ENCODE assay signal across 8 cellular contexts in the genomic region with DNA sequence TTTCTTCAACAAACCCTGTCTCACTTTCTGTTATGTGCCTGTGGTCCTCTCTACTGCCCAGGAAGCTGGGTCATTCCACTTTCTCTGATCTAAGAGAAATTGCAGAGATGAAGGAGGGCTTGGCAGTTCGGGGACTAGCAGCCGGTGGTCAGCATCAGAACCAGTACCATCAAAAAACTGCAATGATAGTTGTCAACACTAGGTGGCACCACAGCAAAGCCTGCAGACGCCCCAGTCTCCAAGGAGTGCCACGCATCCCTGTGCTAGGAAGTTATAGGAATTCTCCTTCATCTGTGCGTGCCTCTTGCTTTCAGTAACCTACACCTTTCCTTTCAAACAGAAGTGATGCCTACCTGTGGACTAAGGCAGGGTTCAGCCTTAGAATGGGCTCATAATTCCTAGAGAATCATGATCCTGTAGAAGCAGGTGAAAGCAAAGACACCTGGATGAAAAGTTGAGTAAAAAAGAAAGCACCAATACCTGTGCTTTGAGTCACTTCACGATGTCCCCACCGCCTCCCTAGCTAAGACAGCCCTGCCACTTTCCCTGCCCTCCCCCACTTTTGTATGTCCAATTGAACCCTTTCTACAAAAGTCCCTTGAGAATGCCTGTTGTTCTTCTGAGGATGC.
DNase-seq lines count a peak whose midpoint lies in the region; ATAC-seq and TF ChIP-seq lines count a peak whose summit lies in the region.

No MANE protein-coding gene starts in this region.

- H3K4me3 ChIP-seq in endocrine pancreas (ENCODE audit: control insufficient read depth, insufficient read depth, low read length), result peak overlapping the region; percentile 68

- DNase-seq in NCI-H2227 (lab: John Stamatoyannopoulos, UW; ENCODE audit: unreplicated experiment) (peak; percentile 4), NCI-H2227 treated with DMSO at 0.1 percent for 48 hours (lab: John Stamatoyannopoulos, UW) (no peak), RWPE1 (ENCODE audit: low spot score) (peak; percentile 49), lung microvascular endothelial cell (ENCODE audit: low read depth in 2 of 2) (peak; percentile 63 to 65), type B pancreatic cell (ENCODE audit: extremely low spot score, unreplicated experiment) (no peak), activated T-cell treated with anti-CD3 and anti-CD28 coated beads for 4 hours (no peak)

- H3K9me3 ChIP-seq in endocrine pancreas (ENCODE audit: control insufficient read depth, low read length), result no peaks in the 10 kb centered on the region

- no peaks in the 10 kb centered on the region for H3K36me3 Mint-ChIP-seq in type B pancreatic cell

- H3K9me3 Mint-ChIP-seq in type B pancreatic cell, result no peaks in the 10 kb centered on the region

- POLR2A ChIA-PET in RWPE1 (lab: Yijun Ruan, JAX; ENCODE audit: low non-redundant PET), result no interaction called here

- CTCF ChIA-PET in RWPE1 (lab: Yijun Ruan, JAX), result interaction anchor here (0.6 to 1.1 kb wide), 3 partner anchors 547 to 942 kb away, joined by 3 to 4 read pairs (median 3); no protein-coding TSS in a partner anchor

- ATAC-seq in HG03175 (IDR thresholded peaks at IDR 0.05; ENCODE audit: unreplicated experiment), result peak; percentile 63

- H3K4me1 Mint-ChIP-seq in type B pancreatic cell (ENCODE audit: unreplicated experiment), result peaks cover 5% of the 10 kb centered on the region

- no peak overlapping the region for H3K9ac ChIP-seq in endocrine pancreas (ENCODE audit: control insufficient read depth, insufficient read depth, low read length)

- TF ChIP-seq CTCF in RWPE1 (conservative IDR thresholded peaks at IDR 0.05; ENCODE audit: low read depth) (peak; percentile 67), type B pancreatic cell (conservative IDR thresholded peaks at IDR 0.05) (peak; percentile 87)

- H3K4me1 ChIP-seq in endocrine pancreas (ENCODE audit: control insufficient read depth, insufficient read depth, low read length), result no peaks in the 10 kb centered on the region

- H3K27me3 ChIP-seq in endocrine pancreas (ENCODE audit: control insufficient read depth, insufficient read depth, low read length), result no peaks in the 10 kb centered on the region

- H3K27ac ChIP-seq in RWPE1, result no peak overlapping the region

- peaks cover 3% of the 10 kb centered on the region for H3K27me3 Mint-ChIP-seq in type B pancreatic cell

- no peaks in the 10 kb centered on the region for H3K36me3 ChIP-seq in endocrine pancreas (ENCODE audit: control insufficient read depth, insufficient read depth, low read length)

- H3K27ac Mint-ChIP-seq in type B pancreatic cell, result no peak overlapping the region

- H3K4me3 Mint-ChIP-seq in type B pancreatic cell, result no peak overlapping the region

Comparison
In these comparisons a context has a peak if more than half of its experiments do, and no peak if none do; other contexts are left out.
1. DNase-seq: peak in NCI-H2227 (single experiment), RWPE1 (single experiment) and lung microvascular endothelial cell (2 of 2); none in NCI-H2227 treated with DMSO at 0.1 percent for 48 hours (single experiment), type B pancreatic cell (single experiment) and activated T-cell treated with anti-CD3 and anti-CD28 coated beads for 4 hours (single experiment).